In the genomic region with DNA sequence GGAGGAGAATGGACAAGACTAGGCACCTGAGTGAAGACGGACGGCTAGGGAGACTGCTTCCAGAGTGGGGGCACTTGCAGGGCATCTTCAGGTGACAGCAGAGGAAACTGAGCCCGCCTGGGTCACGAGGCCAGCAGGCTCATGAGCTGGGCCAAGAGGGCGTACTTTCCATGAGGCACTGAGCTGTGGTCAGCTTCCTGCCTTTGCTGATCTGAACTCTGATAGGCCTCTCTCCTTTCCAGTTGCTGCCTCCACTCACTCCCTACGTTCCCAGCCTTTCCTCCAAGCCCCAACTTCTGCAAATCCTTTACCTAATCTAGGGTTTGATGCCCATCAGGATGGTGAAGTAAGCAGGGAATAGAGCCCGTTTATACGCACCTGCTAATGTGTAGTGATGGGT, we compare ENCODE assay signal across 34 cellular contexts. TPM values are rescaled to one million over a fixed set of nuclear protein-coding genes. Genes with fewer than 3 reads are reported as not detected.
DNase-seq lines count a peak whose midpoint lies in the region; ATAC-seq and TF ChIP-seq lines count a peak whose summit lies in the region.
"Had no signal": no experiment of that assay in that cellular context is flagged by ENCODE, and none has a peak within 500 bp of the region (broad histone marks: within the 10 kb centered on the region; RNA-seq: fewer than 3 reads in every experiment).

No MANE protein-coding gene starts in this region.

- ATAC-seq in Panc1 = no peak
- ATAC-seq in effector memory CD8-positive, alpha-beta T cell (replicated peaks) = no peak
- ATAC-seq: A549; left ventricle myocardium superior; psoas muscle; sciatic nerve; stimulated activated naive CD8-positive, alpha-beta T cell treated with anti-CD3 and anti-CD28 coated beads, Interleukin-15, amount 100 ng/mL, for 72 hours had no signal

- no peak overlapping the region for H3K4me3 ChIP-seq in Panc1 (ENCODE audit: low read depth in 2 of 2, low read length in 2 of 2)
- H3K4me3 ChIP-seq in mesodermal cell (ENCODE audit: extremely low read depth, insufficient read depth, low read length, poor library complexity, severe bottlenecking) = no peak overlapping the region
- H3K4me3 ChIP-seq: A549, colonic mucosa, GM23248, psoas muscle, thoracic aorta, vagina had no signal

- BruUV-seq in Panc1 (replicated peaks; lab: Mats Ljungman, UMichigan) = no TSS peak

- peaks cover 3% of the 10 kb centered on the region for H3K36me3 Mint-ChIP-seq in effector memory CD8-positive, alpha-beta T cell (ENCODE audit: insufficient read depth)
- H3K36me3 Mint-ChIP-seq: activated naive CD8-positive, alpha-beta T cell; IgD-negative memory B cell; WTC11 had no signal

- POLR2A ChIA-PET in Panc1 (lab: Charles Lee) = interaction anchor here (0.7 kb wide), 1 partner anchor 98 kb away, joined by 3 read pairs; no protein-coding TSS in a partner anchor

- no peak for TF ChIP-seq CTCF in Panc1 (IDR thresholded peaks at IDR 0.05)

- CTCF ChIA-PET in Panc1 (lab: Charles Lee) = interaction anchor here (0.5 to 1.6 kb wide), 3 partner anchors 10 to 266 kb away, joined by 3 to 14 read pairs (median 3); no protein-coding TSS in a partner anchor

- H3K27me3 Mint-ChIP-seq in effector memory CD8-positive, alpha-beta T cell = peaks cover 2 to 31% of the 10 kb centered on the region in 2 donors
- H3K27me3 Mint-ChIP-seq: activated naive CD8-positive, alpha-beta T cell had no signal

- H3K9me3 ChIP-seq in Panc1 (ENCODE audit: control insufficient read depth, insufficient read depth, low read depth, low read length) (no peaks in the 10 kb centered on the region), mesodermal cell (ENCODE audit: control insufficient read depth, low read length) (no peaks in the 10 kb centered on the region)
- H3K9me3 ChIP-seq: A549, colonic mucosa, psoas muscle, SJCRH30, thoracic aorta, vagina had no signal

- H3K27ac Mint-ChIP-seq in effector memory CD8-positive, alpha-beta T cell = no peak overlapping the region
- H3K27ac Mint-ChIP-seq: activated naive CD8-positive, alpha-beta T cell; activated T-cell treated with anti-CD3 and anti-CD28 coated beads, Interleukin-2, amount 50 U/mL, for 24 hours; CD4-positive, alpha-beta T cell; stimulated activated naive CD8-positive, alpha-beta T cell treated with anti-CD3 and anti-CD28 coated beads, Interleukin-15, amount 100 ng/mL, for 72 hours; WTC11 had no signal

- in situ Hi-C loops in Panc1 (cut with HindIII; ENCODE audit: low pct_unique_long_range_greater_than_20kb, low sequenced_read_pairs) = no loop called here

- H3K4me3 Mint-ChIP-seq in effector memory CD8-positive, alpha-beta T cell = no peak overlapping the region
- H3K4me3 Mint-ChIP-seq: activated naive CD8-positive, alpha-beta T cell; activated T-cell treated with anti-CD3 and anti-CD28 coated beads, Interleukin-2, amount 50 U/mL, for 24 hours; CD4-positive, alpha-beta T cell had no signal

- no peaks in the 10 kb centered on the region for H3K27me3 ChIP-seq in Panc1 (ENCODE audit: control insufficient read depth, insufficient read depth, low read length)
- H3K27me3 ChIP-seq: SJCRH30 had no signal

- H3K27ac ChIP-seq in Panc1 (ENCODE audit: low read length) = peak overlapping the region; percentile 89
- H3K27ac ChIP-seq in mesodermal cell (ENCODE audit: low read depth, low read length, severe bottlenecking) = peak overlapping the region; percentile 57
- H3K27ac ChIP-seq: A549, colonic mucosa, GM23248, psoas muscle, thoracic aorta, vagina had no signal

- no peaks in the 10 kb centered on the region for H3K4me1 Mint-ChIP-seq in effector memory CD8-positive, alpha-beta T cell (ENCODE audit: low read depth in 2 of 2)

- DNase-seq in EH (ENCODE audit: low read depth) (peak; percentile 12), Panc1 (ENCODE audit: low read depth, low spot score) (no peak), NCI-H446 treated with DMSO at 0.1 percent for 48 hours (lab: John Stamatoyannopoulos, UW) (no peak), UCSD-AML1 (lab: John Stamatoyannopoulos, UW; ENCODE audit: unreplicated experiment) (no peak)
- DNase-seq in effector memory CD8-positive, alpha-beta T cell = no peak
- DNase-seq: activated CD4-positive, alpha-beta T cell treated with anti-CD3 and anti-CD28 coated beads, Interleukin-2, amount 50 U/mL, for 1 hour; activated effector memory CD4-positive, alpha-beta T cell treated with anti-CD3 and anti-CD28 coated beads, Interleukin-2, amount 50 U/mL, for 16 hours; activated T-cell treated with anti-CD3 and anti-CD28 coated beads, Interleukin-2, amount 50 U/mL, for 24 hours; AML-193; anterior cingulate cortex; CD4-positive, alpha-beta T cell; colonic mucosa; DMS79 treated with DMSO at 0.1 percent for 48 hours; effector CD8-positive, alpha-beta T cell; GM23248; left ventricle myocardium superior; NCI-H1048; occipital lobe; RPMI8226; SJCRH30; stimulated activated CD8-positive, alpha-beta memory T cell treated with anti-CD3 and anti-CD28 coated beads, Interleukin-4, amount 100 ng/mL, for 48 hours; stimulated activated naive CD8-positive, alpha-beta T cell treated with anti-CD3 and anti-CD28 coated beads, Interleukin-15, amount 100 ng/mL, for 72 hours; SW 1271 had no signal

- 83 to 85% methylated on average over 2 to 5 of the region's 8 CpGs for WGBS in mesodermal cell (ENCODE audit: insufficient coverage in 2 of 2), 2 experiments

- H3K9me3 Mint-ChIP-seq in effector memory CD8-positive, alpha-beta T cell = no peaks in the 10 kb centered on the region
- H3K9me3 Mint-ChIP-seq: activated T-cell treated with anti-CD3 and anti-CD28 coated beads, Interleukin-2, amount 50 U/mL, for 24 hours; CD4-positive, alpha-beta T cell; IgD-negative memory B cell; stimulated activated naive CD8-positive, alpha-beta T cell treated with anti-CD3 and anti-CD28 coated beads, Interleukin-15, amount 100 ng/mL, for 72 hours; WTC11 had no signal

- intact Hi-C loops in Panc1 (cut with micrococcal nuclease; ENCODE audit: unreplicated experiment) = loop anchor here (10.0 kb wide), 2 partner anchors 83 to 123 kb away; a partner anchor contains a TSS

- peaks cover 46% of the 10 kb centered on the region for H3K4me1 ChIP-seq in Panc1 (ENCODE audit: control insufficient read depth, insufficient read depth, low read length)
- H3K4me1 ChIP-seq in mesodermal cell (ENCODE audit: control insufficient read depth, insufficient read depth, low read length, poor library complexity, severe bottlenecking) = peaks cover 22% of the 10 kb centered on the region
- H3K4me1 ChIP-seq: colonic mucosa, psoas muscle had no signal

- H3K36me3 ChIP-seq in Panc1 (ENCODE audit: control insufficient read depth, insufficient read depth, low read length) = no peaks in the 10 kb centered on the region
- H3K36me3 ChIP-seq in mesodermal cell (ENCODE audit: control insufficient read depth, insufficient read depth, low read length) = no peaks in the 10 kb centered on the region
- H3K36me3 ChIP-seq: colonic mucosa, SJCRH30, thoracic aorta, vagina had no signal

RNA-seq across cellular contexts. Expression of a gene that starts 1.4 kb away (rescaled TPM):
- 819 TPM for total RNA-seq in Panc1 (2021; ENCODE audit: unreplicated experiment)
- 824 TPM for polyA plus RNA-seq in Panc1 (2012; ENCODE audit: insufficient read length)
- polyA plus RNA-seq in mesodermal cell (2013, experiment 1 of 2) = 53.0 TPM
- polyA plus RNA-seq in mesodermal cell (2013, experiment 2 of 2) = 39.3 TPM

RNA-seq across cellular contexts. Expression of a gene that starts 17.1 kb away (rescaled TPM):
- 10.6 TPM for total RNA-seq in Panc1 (2021; ENCODE audit: unreplicated experiment)
- polyA plus RNA-seq in Panc1 (2012; ENCODE audit: insufficient read length) = 15.5 TPM
- 0.29 TPM for polyA plus RNA-seq in mesodermal cell (2013, experiment 1 of 2)
- polyA plus RNA-seq in mesodermal cell (2013, experiment 2 of 2) = 0.30 TPM
- total RNA-seq: CD4-positive, alpha-beta T cell; glomerular endothelial cell; GM23248; NCI-H460; occipital lobe; SJCRH30; thoracic aorta had no signal
- polyA plus RNA-seq: A549, GM23248, IgD-negative memory B cell had no signal

RNA-seq across cellular contexts. Expression of a gene that starts 38.7 kb away (rescaled TPM):
- 225 TPM for total RNA-seq in Panc1 (2021; ENCODE audit: unreplicated experiment)
- polyA plus RNA-seq in Panc1 (2012; ENCODE audit: insufficient read length) = 297 TPM
- 18.2 TPM for polyA plus RNA-seq in mesodermal cell (2013, experiment 1 of 2)
- 8.8 TPM for polyA plus RNA-seq in mesodermal cell (2013, experiment 2 of 2)

RNA-seq across cellular contexts. Expression of a gene that starts 47.5 kb away (rescaled TPM):
- total RNA-seq in Panc1 (2021; ENCODE audit: unreplicated experiment) = 246 TPM
- 347 TPM for polyA plus RNA-seq in Panc1 (2012; ENCODE audit: insufficient read length)
- 107 TPM for polyA plus RNA-seq in mesodermal cell (2013, experiment 1 of 2)
- 95.7 TPM for polyA plus RNA-seq in mesodermal cell (2013, experiment 2 of 2)

RNA-seq across cellular contexts. Expression of a gene that starts 57.0 kb away (rescaled TPM):
- 37.2 TPM for total RNA-seq in Panc1 (2021; ENCODE audit: unreplicated experiment)
- polyA plus RNA-seq in Panc1 (2012; ENCODE audit: insufficient read length) = 46.9 TPM
- 15.5 TPM for polyA plus RNA-seq in mesodermal cell (2013, experiment 1 of 2)
- polyA plus RNA-seq in mesodermal cell (2013, experiment 2 of 2) = 12.1 TPM
- total RNA-seq: GM23248 had no signal
- polyA plus RNA-seq: GM23248 had no signal
